In genomic region chr12:11576104-11576503, GRCh38 we compare ENCODE assay signal across 11 cellular contexts.
DNase-seq lines count a peak whose midpoint lies in the region; ATAC-seq and TF ChIP-seq lines count a peak whose summit lies in the region.
"Had no signal": no experiment of that assay in that cellular context is flagged by ENCODE, and none has a peak within 500 bp of the region (broad histone marks: within the 10 kb centered on the region; RNA-seq: fewer than 3 reads in every experiment).

No MANE protein-coding gene starts in this region.

- POLR2A ChIA-PET in naive thymus-derived CD4-positive, alpha-beta T cell (lab: Charles Lee), result no interaction called here

- DNase-seq in GM12865 (ENCODE audit: low read depth), result peak; percentile 84
- peak; percentile 47 for DNase-seq in activated naive CD8-positive, alpha-beta T cell treated with anti-CD3 and anti-CD28 coated beads, Interleukin-2, amount 50 U/mL, for 24 hours
- DNase-seq in naive thymus-derived CD4-positive, alpha-beta T cell, result no peak
- DNase-seq: activated CD4-positive, CD25-positive, alpha-beta regulatory T cell treated with anti-CD3 and anti-CD28 coated beads, Interleukin-2, amount 50 U/mL, for 72 hours; immature natural killer cell; retina had no signal

- intact Hi-C loops in naive thymus-derived CD4-positive, alpha-beta T cell (cut with micrococcal nuclease), result no loop called here

- H3K4me3 ChIP-seq in GM12865 (ENCODE audit: low read depth, low read length), result no peak overlapping the region
- no peak overlapping the region for H3K4me3 ChIP-seq in naive thymus-derived CD4-positive, alpha-beta T cell (ENCODE audit: low read length)

- no peaks in the 10 kb centered on the region for H3K27me3 ChIP-seq in naive thymus-derived CD4-positive, alpha-beta T cell (ENCODE audit: control insufficient read depth in 2 of 2, insufficient read depth in 2 of 2, low read length in 2 of 2)

- CTCF ChIA-PET in naive thymus-derived CD4-positive, alpha-beta T cell (lab: Charles Lee), result interaction anchor here (0.9 kb wide), 1 partner anchor 751 kb away, joined by 3 read pairs; no protein-coding TSS in a partner anchor

- ATAC-seq in HG03432 (IDR thresholded peaks at IDR 0.05; ENCODE audit: unreplicated experiment) (peak; percentile 48), HG03095 (IDR thresholded peaks at IDR 0.05; ENCODE audit: unreplicated experiment) (no peak), GM19324 (IDR thresholded peaks at IDR 0.05; ENCODE audit: low FRiP score, unreplicated experiment) (no peak), GM21423 (IDR thresholded peaks at IDR 0.05; ENCODE audit: unreplicated experiment) (no peak)
- peak; percentile 86 for ATAC-seq in activated naive CD8-positive, alpha-beta T cell treated with anti-CD3 and anti-CD28 coated beads, Interleukin-2, amount 50 U/mL, for 24 hours
- peak; percentile 27 for ATAC-seq in naive thymus-derived CD4-positive, alpha-beta T cell

- no peak for TF ChIP-seq CTCF in GM12865 (IDR thresholded peaks at IDR 0.05; ENCODE audit: insufficient read depth, low read depth, low read length, missing control alignments)

- H3K4me1 Mint-ChIP-seq in activated naive CD8-positive, alpha-beta T cell treated with anti-CD3 and anti-CD28 coated beads, Interleukin-2, amount 50 U/mL, for 24 hours, result peaks cover 15% of the 10 kb centered on the region
- H3K4me1 Mint-ChIP-seq in naive thymus-derived CD4-positive, alpha-beta T cell, result peaks cover 0 to 8% (median under 1%) of the 10 kb centered on the region in 7 donors
- H3K4me1 Mint-ChIP-seq: immature natural killer cell had no signal

- H3K4me1 ChIP-seq in naive thymus-derived CD4-positive, alpha-beta T cell (ENCODE audit: control insufficient read depth in 2 of 2, insufficient read depth in 2 of 2, low read length in 2 of 2), result no peaks in the 10 kb centered on the region

- no peaks in the 10 kb centered on the region for H3K9me3 Mint-ChIP-seq in activated naive CD8-positive, alpha-beta T cell treated with anti-CD3 and anti-CD28 coated beads, Interleukin-2, amount 50 U/mL, for 24 hours
- H3K9me3 Mint-ChIP-seq in naive thymus-derived CD4-positive, alpha-beta T cell, result peaks cover 0 to 7% (median 2%) of the 10 kb centered on the region in 11 donors
- H3K9me3 Mint-ChIP-seq: immature natural killer cell; stimulated activated naive CD8-positive, alpha-beta T cell treated with anti-CD3 and anti-CD28 coated beads, Interleukin-15, Interleukin-2, amounts not matched to agents 100 ng/mL and 50 ng/mL, for 24 hours had no signal

- H3K27ac ChIP-seq in naive thymus-derived CD4-positive, alpha-beta T cell (ENCODE audit: low read depth, low read length), result no peak overlapping the region

- peaks cover 6% of the 10 kb centered on the region for H3K27me3 Mint-ChIP-seq in activated naive CD8-positive, alpha-beta T cell treated with anti-CD3 and anti-CD28 coated beads, Interleukin-2, amount 50 U/mL, for 24 hours
- H3K27me3 Mint-ChIP-seq in naive thymus-derived CD4-positive, alpha-beta T cell, result peaks cover 0 to 17% (median under 1%) of the 10 kb centered on the region in 5 donors

- H3K9me3 ChIP-seq in naive thymus-derived CD4-positive, alpha-beta T cell (ENCODE audit: control insufficient read depth in 2 of 3, low read length in 3 of 3), result no peaks in the 10 kb centered on the region

- H3K27ac Mint-ChIP-seq in activated naive CD8-positive, alpha-beta T cell treated with anti-CD3 and anti-CD28 coated beads, Interleukin-2, amount 50 U/mL, for 24 hours, result no peak overlapping the region
- no peak overlapping the region for H3K27ac Mint-ChIP-seq in naive thymus-derived CD4-positive, alpha-beta T cell
- H3K27ac Mint-ChIP-seq: immature natural killer cell; stimulated activated naive CD8-positive, alpha-beta T cell treated with anti-CD3 and anti-CD28 coated beads, Interleukin-15, Interleukin-2, amounts not matched to agents 100 ng/mL and 50 ng/mL, for 24 hours had no signal

- H3K4me3 Mint-ChIP-seq in activated naive CD8-positive, alpha-beta T cell treated with anti-CD3 and anti-CD28 coated beads, Interleukin-2, amount 50 U/mL, for 24 hours, result no peak overlapping the region
- H3K4me3 Mint-ChIP-seq in naive thymus-derived CD4-positive, alpha-beta T cell, result no peak overlapping the region
- H3K4me3 Mint-ChIP-seq: immature natural killer cell; stimulated activated naive CD8-positive, alpha-beta T cell treated with anti-CD3 and anti-CD28 coated beads, Interleukin-15, Interleukin-2, amounts not matched to agents 100 ng/mL and 50 ng/mL, for 24 hours had no signal

- H3K36me3 Mint-ChIP-seq in activated naive CD8-positive, alpha-beta T cell treated with anti-CD3 and anti-CD28 coated beads, Interleukin-2, amount 50 U/mL, for 24 hours (ENCODE audit: low read depth), result peaks cover 2% of the 10 kb centered on the region
- H3K36me3 Mint-ChIP-seq in naive thymus-derived CD4-positive, alpha-beta T cell, result peaks cover 0 to 8% (median 0%) of the 10 kb centered on the region in 5 donors
- H3K36me3 Mint-ChIP-seq: immature natural killer cell had no signal

- H3K36me3 ChIP-seq in naive thymus-derived CD4-positive, alpha-beta T cell (ENCODE audit: control insufficient read depth in 2 of 3, insufficient read depth in 3 of 3, low read length in 3 of 3), result no peaks in the 10 kb centered on the region

Comparison
In these comparisons a context has a peak if more than half of its experiments do, and no peak if none do; other contexts are left out.
1. DNase-seq: peak in GM12865 (single experiment) and activated naive CD8-positive, alpha-beta T cell treated with anti-CD3 and anti-CD28 coated beads, Interleukin-2, amount 50 U/mL, for 24 hours (single experiment); none in naive thymus-derived CD4-positive, alpha-beta T cell (0 of 9).
2. ATAC-seq: peak in HG03432 (single experiment), activated naive CD8-positive, alpha-beta T cell treated with anti-CD3 and anti-CD28 coated beads, Interleukin-2, amount 50 U/mL, for 24 hours (single experiment) and naive thymus-derived CD4-positive, alpha-beta T cell (single experiment); none in HG03095 (single experiment), GM19324 (single experiment) and GM21423 (single experiment).